ENCODE assay signal across 8 cellular contexts in the genomic region with DNA sequence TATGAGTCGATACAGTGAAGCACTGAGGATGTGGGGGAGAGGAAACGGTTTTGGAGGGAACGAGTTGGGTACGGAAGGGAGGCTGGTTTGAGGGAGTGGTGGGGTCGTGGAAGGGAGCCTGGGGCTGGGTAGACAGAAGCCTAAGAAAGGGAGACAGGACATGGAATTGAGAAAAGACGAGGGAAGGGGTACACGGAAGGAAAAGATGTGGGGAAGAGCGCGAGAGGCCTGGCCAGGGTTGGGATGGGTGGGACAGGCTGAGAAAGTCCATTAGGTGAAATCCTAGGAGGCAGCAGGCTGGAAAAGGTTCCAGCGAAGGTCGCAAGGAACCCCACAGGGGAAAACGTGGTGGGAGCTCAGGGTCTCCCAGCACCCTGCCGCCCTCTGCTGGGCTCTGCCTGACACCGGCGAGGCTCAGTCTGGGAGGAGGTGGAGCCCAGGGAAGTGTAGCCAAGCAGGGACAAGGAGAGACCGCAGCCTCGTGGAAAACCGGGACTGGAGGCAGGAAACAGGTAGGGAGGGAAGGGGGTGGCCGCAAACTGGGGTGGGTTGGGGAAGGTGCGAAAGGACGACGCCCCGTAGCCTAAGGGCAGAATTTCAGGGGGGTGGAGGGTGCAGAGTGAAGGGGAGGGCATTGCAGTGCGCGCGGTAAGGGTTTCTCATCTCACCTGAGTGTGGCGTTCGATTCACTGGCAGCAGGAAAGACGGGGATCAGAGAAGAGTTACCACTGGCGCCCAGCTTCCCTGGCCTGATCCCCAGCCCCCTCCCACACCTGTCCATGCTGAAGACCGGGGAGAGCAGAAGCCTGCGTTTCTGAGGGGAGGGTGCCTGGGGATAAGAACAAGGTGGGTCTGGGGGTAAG. TPM values are rescaled to one million over a fixed set of nuclear protein-coding genes. Genes with fewer than 3 reads are reported as not detected.
A peak's percentile ranks its signal among the peaks of the same experiment; 100 is the strongest.
DNase-seq lines count a peak whose midpoint lies in the region; ATAC-seq, FAIRE-seq and TF ChIP-seq lines count a peak whose summit lies in the region.

No MANE protein-coding gene starts in this region.

- POLR2A ChIA-PET in H1 (lab: Charles Lee; ENCODE audit: partially characterized antibody) = interaction anchor here (0.8 to 5.3 kb wide), 10 partner anchors 9 to 32 kb away, joined by 3 to 33 read pairs (median 4); no protein-coding TSS in a partner anchor

- DNase-seq in CD1c-positive myeloid dendritic cell (ENCODE audit: extremely low spot score) (peak; percentile 35), HTR-8/SVneo (ENCODE audit: insufficient read length, low spot score) (peak; percentile 89), NOMO-1 treated with DMSO at 0.1 percent for 48 hours (lab: John Stamatoyannopoulos, UW; ENCODE audit: unreplicated experiment) (peak; percentile 52), H1 (ENCODE audit: low read depth in 1 of 2, low spot score in 2 of 2) (peak; percentile 84 to 90), lung microvascular endothelial cell (ENCODE audit: low read depth in 2 of 2) (peak; percentile 66 to 84)
- peak; percentile 79 for DNase-seq in activated CD8-positive, alpha-beta memory T cell treated with anti-CD3 and anti-CD28 coated beads, Interleukin-2, amount 50 U/mL, for 48 hours
- peak in 2 of 3 donors; percentile 26 to 57 for DNase-seq in stimulated activated CD4-positive, alpha-beta T cell treated with anti-CD3 and anti-CD28 coated beads, TNF-alpha, amount 100 ng/mL, for 48 hours (ENCODE audit: low read depth in 3 of 3)

- H2BK5ac ChIP-seq in H1 (ENCODE audit: low read depth, low read length) = peak overlapping the region; percentile 90

- no peak for TF ChIP-seq POLR2A in H1 (IDR thresholded peaks at IDR 0.05; ENCODE audit: control extremely low read depth in 1 of 2, low read depth in 2 of 2, low read length in 2 of 2)

- peak overlapping the region; percentile 80 for H2BK20ac ChIP-seq in H1 (ENCODE audit: low read length)

- peak overlapping the region; percentile 61 to 84 (median 69) for H3K4me3 ChIP-seq in H1 (ENCODE audit: extremely low read depth in 1 of 4, insufficient read depth in 2 of 4, low read depth in 3 of 4, low read length in 4 of 4)

- H4K91ac ChIP-seq in H1 (replicated peaks; ENCODE audit: insufficient read length, low read length) = peak overlapping the region; percentile 90

- H4K5ac ChIP-seq in H1 (ENCODE audit: insufficient read length, low read depth, low read length) = peak overlapping the region; percentile 96

- H3K4me2 ChIP-seq in H1 (ENCODE audit: insufficient read depth in 1 of 2, low read depth in 2 of 2, low read length in 2 of 2) = peak overlapping the region; percentile 79 to 93

- CTCF ChIA-PET in H1 (lab: Charles Lee; ENCODE audit: partially characterized antibody) = interaction anchor here (0.7 to 33.1 kb wide), 5 partner anchors 11 to 128 kb away, joined by 3 to 658 read pairs (median 4); a partner anchor contains a TSS

- peaks cover 0 to 15% of the 10 kb centered on the region in 2 experiments for H4K20me1 ChIP-seq in H1 (replicated peaks in 1 of 2; ENCODE audit: control insufficient read depth in 1 of 2, insufficient read depth in 2 of 2, low read length in 2 of 2)

- H2AFZ ChIP-seq in H1 (ENCODE audit: low read length) = 0 out of 2 replicates have a peak overlapping the region, but pooled peaks have one; percentile 28

- H3K4me1 ChIP-seq in H1 (replicated peaks in 1 of 4; ENCODE audit: control insufficient read depth in 3 of 4, insufficient read depth in 4 of 4, low read length in 3 of 4) = peaks cover 6 to 48% (median 33%) of the 10 kb centered on the region in 4 experiments

- no peak for FAIRE-seq in HTR-8/SVneo (lab: Jason Lieb, UNC)
- peak; percentile 70 for FAIRE-seq in H1 (lab: Jason Lieb, UNC)

- TF ChIP-seq EP300 in H1 (IDR thresholded peaks at IDR 0.05; ENCODE audit: borderline replicate concordance in 1 of 2, low read depth in 2 of 2, low read length in 2 of 2) = no peak

- peak overlapping the region; percentile 37 for H2BK120ac ChIP-seq in H1 (replicated peaks; ENCODE audit: low read depth, low read length)

- peak overlapping the region; percentile 25 for H3K27ac ChIP-seq in H1 (ENCODE audit: low read depth, low read length)

- H2BK15ac ChIP-seq in H1 (ENCODE audit: low read length) = peak overlapping the region; percentile 92; the same call in 1 of the 2 replicates

- H3K9ac ChIP-seq in H1 (replicated peaks in 1 of 4; ENCODE audit: extremely low read depth in 1 of 4, low read depth in 3 of 4, low read length in 3 of 4) = peak overlapping the region; percentile 51 to 65 (median 65)

- H3K4ac ChIP-seq in H1 (replicated peaks; ENCODE audit: insufficient read length, low read depth, low read length) = peak overlapping the region; percentile 50

- TF ChIP-seq RAD21 in H1 (IDR thresholded peaks at IDR 0.05 in 1 of 2, conservative IDR thresholded peaks at IDR 0.05 in 1 of 2; ENCODE audit: low read depth in 2 of 2, low read length in 2 of 2) = peak; percentile 52 to 66

- peaks cover 2 to 5% (median 2%) of the 10 kb centered on the region in 4 experiments; a peak in 5 of 8 replicates for H3K36me3 ChIP-seq in H1 (ENCODE audit: control insufficient read depth in 2 of 4, insufficient read depth in 4 of 4, low read length in 3 of 4)

- H2BK12ac ChIP-seq in H1 (ENCODE audit: low read depth, low read length) = peak overlapping the region; percentile 70; the same call in 1 of the 2 replicates

- H3K79me2 ChIP-seq in H1 (ENCODE audit: control insufficient read depth in 1 of 2, insufficient read depth in 2 of 2, low read length in 2 of 2) = peaks cover 13 to 63% of the 10 kb centered on the region in 2 experiments

- H3K27me3 ChIP-seq in H1 (replicated peaks in 1 of 4; ENCODE audit: control insufficient read depth in 3 of 4, extremely low read depth in 1 of 4, insufficient read depth in 3 of 4, low read length in 3 of 4) = no peaks in the 10 kb centered on the region

- H3K56ac ChIP-seq in H1 (replicated peaks; ENCODE audit: insufficient read length, low read depth, low read length) = peak overlapping the region; percentile 78

- peak; percentile 74 to 86 (median 85) for TF ChIP-seq CTCF in H1 (IDR thresholded peaks at IDR 0.05; ENCODE audit: control extremely low read depth in 1 of 3, insufficient read depth in 1 of 3, low read depth in 1 of 3, low read length in 3 of 3)

- H3K23ac ChIP-seq in H1 (ENCODE audit: insufficient read length) = no peak overlapping the region

- H4K8ac ChIP-seq in H1 (ENCODE audit: extremely low read depth, insufficient read depth, low read length) = peak overlapping the region; percentile 88

- peaks cover 10% of the 10 kb centered on the region for H3K79me1 ChIP-seq in H1 (ENCODE audit: low read depth, low read length)

- no peak overlapping the region for H2AK5ac ChIP-seq in H1 (ENCODE audit: low read depth, low read length)

- H3K23me2 ChIP-seq in H1 (ENCODE audit: low read depth, low read length) = peaks cover 47% of the 10 kb centered on the region

- ATAC-seq in GM21723 (IDR thresholded peaks at IDR 0.05; ENCODE audit: unreplicated experiment) = no peak

- WGBS in H1 (ENCODE audit: extremely low coverage in 1 of 2, insufficient coverage in 1 of 2, insufficient read length in 1 of 2, insufficient replicate concordance in 2 of 2, low coverage in 1 of 2, low lambda C conversion rate in 2 of 2, missing lambda C conversion rate in 1 of 2), 2 experiments = 1% methylated on average over 17 of the region's 32 CpGs; no CpG with 5 or more reads in 1 of the 2 experiments

- no peaks in the 10 kb centered on the region for H3K9me3 ChIP-seq in H1 (ENCODE audit: insufficient read depth in 2 of 2, low read depth in 1 of 2, low read length in 1 of 2)

- H3K14ac ChIP-seq in H1 (ENCODE audit: insufficient read length) = no peak overlapping the region

- peak overlapping the region; percentile 98 for H3K18ac ChIP-seq in H1 (ENCODE audit: extremely low read depth, low read length)

RNA-seq across cellular contexts. Expression of a gene that starts 4.3 kb away (rescaled TPM):
- 67.8 and 75.9 TPM in 2 replicates for total RNA-seq in H1 (2021; fragmentation: NEBNext Ultra II Directional; extraction: Animal tissue kit (Norgen Biotek cat#: 25700))
- 78.3 and 86.7 TPM in 2 replicates for polyA plus RNA-seq in H1 (2011; rRNA removed)
- 59.9 TPM for polyA plus RNA-seq in H1 (2011; cell fraction: cytosol; rRNA removed)
- 315 TPM for polyA plus RNA-seq in H1 (2011; cell fraction: nucleus; rRNA removed)
- 55.4 to 76.8 TPM (median 71.2 TPM) in 4 replicates for polyA plus RNA-seq in H1 (2012, experiment 1 of 2)
- 19.6 TPM for polyA plus RNA-seq in H1 (2012, experiment 2 of 2)
- 58.3 TPM for polyA plus RNA-seq in H1 (2013, experiment 1 of 2)
- polyA plus RNA-seq in H1 (2013, experiment 2 of 2) = 52.1 TPM
- 73.3 and 88.3 TPM in 2 replicates for polyA minus RNA-seq in H1 (2011; rRNA and poly(A)+ RNA removed)
- 25.2 TPM for polyA minus RNA-seq in H1 (2011; cell fraction: cytosol; rRNA and poly(A)+ RNA removed)
- polyA minus RNA-seq in H1 (2011; cell fraction: nucleus; rRNA and poly(A)+ RNA removed) = 118 TPM
- total RNA-seq in lung microvascular endothelial cell = 1.7 and 4.0 TPM in 2 replicates

RNA-seq across cellular contexts. Expression of a gene that starts 28.2 kb away (rescaled TPM):
- 0.31 and 0.86 TPM in 2 replicates for total RNA-seq in H1 (2021; fragmentation: NEBNext Ultra II Directional; extraction: Animal tissue kit (Norgen Biotek cat#: 25700))
- polyA plus RNA-seq in H1 (2011; rRNA removed) = 0.17 and 0.19 TPM in 2 replicates
- 0.43 TPM for polyA plus RNA-seq in H1 (2011; cell fraction: cytosol; rRNA removed)
- polyA plus RNA-seq in H1 (2011; cell fraction: nucleus; rRNA removed) = 0.36 TPM
- polyA plus RNA-seq in H1 (2012, experiment 1 of 2) = 0.19 to 0.36 TPM (median 0.33 TPM) in 4 replicates
- 0.28 TPM for polyA plus RNA-seq in H1 (2012, experiment 2 of 2)
- polyA plus RNA-seq in H1 (2013, experiment 1 of 2) = 0.26 TPM
- 0.35 TPM for polyA plus RNA-seq in H1 (2013, experiment 2 of 2)
- polyA minus RNA-seq in H1 (2011; rRNA and poly(A)+ RNA removed) = 0.07 and 0.47 TPM in 2 replicates
- not detected for polyA minus RNA-seq in H1 (2011; cell fraction: cytosol; rRNA and poly(A)+ RNA removed)
- polyA minus RNA-seq in H1 (2011; cell fraction: nucleus; rRNA and poly(A)+ RNA removed) = 1.6 TPM
- total RNA-seq in lung microvascular endothelial cell = not detected in 2 replicates

RNA-seq across cellular contexts. Expression of a gene that starts 43.7 kb away (rescaled TPM):
- not detected in 2 replicates for total RNA-seq in H1 (2021; fragmentation: NEBNext Ultra II Directional; extraction: Animal tissue kit (Norgen Biotek cat#: 25700))
- polyA plus RNA-seq in H1 (2011; rRNA removed) = not detected in 2 replicates
- not detected for polyA plus RNA-seq in H1 (2011; cell fraction: cytosol; rRNA removed)
- polyA plus RNA-seq in H1 (2011; cell fraction: nucleus; rRNA removed) = not detected
- 1.3 to 1.7 TPM (median 1.6 TPM) in 4 replicates for polyA plus RNA-seq in H1 (2012, experiment 1 of 2)
- polyA plus RNA-seq in H1 (2012, experiment 2 of 2) = not detected
- polyA plus RNA-seq in H1 (2013, experiment 1 of 2) = not detected
- polyA plus RNA-seq in H1 (2013, experiment 2 of 2) = not detected
- polyA minus RNA-seq in H1 (2011; rRNA and poly(A)+ RNA removed) = not detected in 2 replicates
- polyA minus RNA-seq in H1 (2011; cell fraction: cytosol; rRNA and poly(A)+ RNA removed) = not detected
- not detected for polyA minus RNA-seq in H1 (2011; cell fraction: nucleus; rRNA and poly(A)+ RNA removed)
- total RNA-seq in lung microvascular endothelial cell = not detected in 2 replicates

RNA-seq across cellular contexts. Expression of a gene that starts 52.3 kb away (rescaled TPM):
- 1.2 TPM in 2 replicates for total RNA-seq in H1 (2021; fragmentation: NEBNext Ultra II Directional; extraction: Animal tissue kit (Norgen Biotek cat#: 25700))
- polyA plus RNA-seq in H1 (2011; rRNA removed) = 0.85 and 1.0 TPM in 2 replicates
- 1.4 TPM for polyA plus RNA-seq in H1 (2011; cell fraction: cytosol; rRNA removed)
- 1.7 TPM for polyA plus RNA-seq in H1 (2011; cell fraction: nucleus; rRNA removed)
- polyA plus RNA-seq in H1 (2012, experiment 1 of 2) = 0.64 to 1.1 TPM (median 0.75 TPM) in 4 replicates
- 0.43 TPM for polyA plus RNA-seq in H1 (2012, experiment 2 of 2)
- polyA plus RNA-seq in H1 (2013, experiment 1 of 2) = 0.63 TPM
- polyA plus RNA-seq in H1 (2013, experiment 2 of 2) = 0.68 TPM
- polyA minus RNA-seq in H1 (2011; rRNA and poly(A)+ RNA removed) = 0.63 and 0.98 TPM in 2 replicates
- 0.73 TPM for polyA minus RNA-seq in H1 (2011; cell fraction: cytosol; rRNA and poly(A)+ RNA removed)
- 0.50 TPM for polyA minus RNA-seq in H1 (2011; cell fraction: nucleus; rRNA and poly(A)+ RNA removed)
- total RNA-seq in lung microvascular endothelial cell = 1.4 TPM in 1 of 2 replicates, not detected in the other

Comparison
In these comparisons a context has a peak if more than half of its experiments do, and no peak if none do; other contexts are left out.
1. DNase-seq: peak in every context shown above with its lines; median percentile 89 in HTR-8/SVneo; 87 in H1; 79 in activated CD8-positive, alpha-beta memory T cell treated with anti-CD3 and anti-CD28 coated beads, Interleukin-2, amount 50 U/mL, for 48 hours; 75 in lung microvascular endothelial cell; 52 in NOMO-1 treated with DMSO at 0.1 percent for 48 hours; 42 in stimulated activated CD4-positive, alpha-beta T cell treated with anti-CD3 and anti-CD28 coated beads, TNF-alpha, amount 100 ng/mL, for 48 hours; 35 in CD1c-positive myeloid dendritic cell.
2. RNA of a gene that starts 4.3 kb away (total RNA-seq): 67.8 to 75.9 TPM in H1; 1.7 to 4.0 TPM in lung microvascular endothelial cell; every median in the first group is over 10 times any median in the second.